In genomic region chr6:158041370-158041769, GRCh38 we compare ENCODE assay signal across 1 cellular context.
TF ChIP-seq lines count a peak whose summit lies in the region.

No MANE protein-coding gene starts in this region.

TF ChIP-seq in GM23338, 12 proteins besides CTCF, POLR2A, EP300 and RAD21:
- no peak for TF ChIP-seq ZNF462 (CRISPR knock-in tag; IDR thresholded peaks at IDR 0.05)
- no peak for TF ChIP-seq EZH2 (IDR thresholded peaks at IDR 0.05; ENCODE audit: low read depth, unreplicated experiment)
- no peak for TF ChIP-seq JUNB (IDR thresholded peaks at IDR 0.05; ENCODE audit: unreplicated experiment)
- no peak for TF ChIP-seq ETS1 (IDR thresholded peaks at IDR 0.05)
- no peak for TF ChIP-seq NANOG (IDR thresholded peaks at IDR 0.05; ENCODE audit: borderline replicate concordance)
- no peak for TF ChIP-seq CREB1 (CRISPR knock-in tag; IDR thresholded peaks at IDR 0.05; ENCODE audit: low read depth)
- no peak for TF ChIP-seq ZNF114 (CRISPR knock-in tag; IDR thresholded peaks at IDR 0.05)
- TF ChIP-seq REST (IDR thresholded peaks at IDR 0.05; ENCODE audit: unreplicated experiment), result no peak
- TF ChIP-seq EZH2phosphoT487 (IDR thresholded peaks at IDR 0.05; ENCODE audit: unreplicated experiment), result no peak
- no peak for TF ChIP-seq STAT1 (IDR thresholded peaks at IDR 0.05; ENCODE audit: unreplicated experiment)
- no peak for TF ChIP-seq ZNF331 (CRISPR knock-in tag; IDR thresholded peaks at IDR 0.05; ENCODE audit: low read depth)
- TF ChIP-seq POLR2AphosphoS5 (IDR thresholded peaks at IDR 0.05; ENCODE audit: low read depth), result no peak
